8 cellular contexts compared by ENCODE assay signal in genomic region chr2:38751043-38751846, GRCh38. TPM values are rescaled to one million over a fixed set of nuclear protein-coding genes. Genes with fewer than 3 reads are reported as not detected.
A peak's percentile ranks its signal among the peaks of the same experiment; 100 is the strongest.
DNase-seq lines count a peak whose midpoint lies in the region; ATAC-seq and TF ChIP-seq lines count a peak whose summit lies in the region.

Gene SRSF7 (minus strand): TSS chr2:38751361. CDS start chr2:38751256, 105 bp downstream.

- DNase-seq in AG09319 (ENCODE audit: extremely low read depth, low read depth) (peak; percentile 99), NCI-H460 (ENCODE audit: extremely low read depth, low read depth) (peak; percentile 98), cerebellar nuclear complex (lab: John Stamatoyannopoulos, UW) (peak; percentile 65 to 79), islet precursor cell (peak; percentile 98)
- DNase-seq in activated CD4-positive, CD25-positive, alpha-beta regulatory T cell treated with anti-CD3 and anti-CD28 coated beads, Interleukin-2, amount 50 U/mL, for 72 hours, result peak; percentile 97
- DNase-seq in stimulated activated CD4-positive, alpha-beta T cell treated with anti-CD3 and anti-CD28 coated beads, Interleukin-12 subunit alpha, Interleukin-12 subunit beta, amount 100 ng/mL, for 48 hours (ENCODE audit: low read depth in 2 of 3, low spot score in 1 of 3), result peak; percentile 92 to 99 (median 93)

- no peak for TF ChIP-seq CTCF in AG09319 (IDR thresholded peaks at IDR 0.05; ENCODE audit: low read depth, low read length)

- ATAC-seq in GM19035 (IDR thresholded peaks at IDR 0.05; ENCODE audit: unreplicated experiment) (peak; percentile 80), HG03354 (IDR thresholded peaks at IDR 0.05; ENCODE audit: poor library complexity, severe bottlenecking, unreplicated experiment) (peak; percentile 83)

RNA-seq across cellular contexts. Expression of gene SRSF7, which starts in this region (rescaled TPM):
- 76.1 and 79.9 TPM in 2 replicates for total RNA-seq in NCI-H460 (2014; rRNA removed; shearing (Covaris generic))
- 407 and 489 TPM in 2 replicates for polyA plus RNA-seq in NCI-H460 (2014; cell fraction: nucleus; rRNA removed)

Comparison
In these comparisons a context has a peak if more than half of its experiments do, and no peak if none do; other contexts are left out.
1. Peak in every context shown above with its lines: DNase-seq and ATAC-seq.